Comparison of ENCODE assay signal across 10 cellular contexts in genomic region chr3:168213920-168214319, GRCh38.
A peak's percentile ranks its signal among the peaks of the same experiment; 100 is the strongest.
DNase-seq lines count a peak whose midpoint lies in the region; ATAC-seq and TF ChIP-seq lines count a peak whose summit lies in the region.
"Had no signal": no experiment of that assay in that cellular context is flagged by ENCODE, and none has a peak within 500 bp of the region (broad histone marks: within the 10 kb centered on the region; RNA-seq: fewer than 3 reads in every experiment).

No MANE protein-coding gene starts in this region.

- no peak overlapping the region for H3K4me3 ChIP-seq in foreskin fibroblast (ENCODE audit: low read depth in 1 of 2, low read length in 2 of 2)
- H3K4me3 ChIP-seq: thoracic aorta had no signal

- H3K9me3 Mint-ChIP-seq in effector memory CD8-positive, alpha-beta T cell = no peaks in the 10 kb centered on the region

- DNase-seq in effector memory CD8-positive, alpha-beta T cell = no peak
- no peak for DNase-seq in foreskin fibroblast
- no peak for DNase-seq in DMS 273 treated with DMSO at 0.1 percent for 48 hours (lab: John Stamatoyannopoulos, UW)
- no peak for DNase-seq in medulla oblongata (ENCODE audit: extremely low spot score)
- DNase-seq in NCI-H2196 treated with DMSO at 0.1 percent for 48 hours (lab: John Stamatoyannopoulos, UW; ENCODE audit: unreplicated experiment) = no peak
- DNase-seq: NCI-H748 treated with DMSO at 0.1 percent for 48 hours had no signal

- ATAC-seq in GM18508 (IDR thresholded peaks at IDR 0.05; ENCODE audit: insufficient read depth, unreplicated experiment) = peak; percentile 91
- peak; percentile 94 for ATAC-seq in GM21515 (IDR thresholded peaks at IDR 0.05; ENCODE audit: unreplicated experiment)
- ATAC-seq in HG03354 (IDR thresholded peaks at IDR 0.05; ENCODE audit: poor library complexity, severe bottlenecking, unreplicated experiment) = peak; percentile 86
- ATAC-seq in effector memory CD8-positive, alpha-beta T cell (replicated peaks) = peak; percentile 47

- no peaks in the 10 kb centered on the region for H3K27me3 Mint-ChIP-seq in effector memory CD8-positive, alpha-beta T cell

- peaks cover 2% of the 10 kb centered on the region for H3K36me3 Mint-ChIP-seq in effector memory CD8-positive, alpha-beta T cell (ENCODE audit: insufficient read depth)

- peak overlapping the region; percentile 36 to 83 for H3K27ac Mint-ChIP-seq in effector memory CD8-positive, alpha-beta T cell

- no peak for TF ChIP-seq CTCF in foreskin fibroblast (IDR thresholded peaks at IDR 0.05; ENCODE audit: low read depth, low read length)

- peaks cover 8 to 9% of the 10 kb centered on the region in 2 donors for H3K4me1 Mint-ChIP-seq in effector memory CD8-positive, alpha-beta T cell (ENCODE audit: low read depth in 2 of 2)

- peak overlapping the region; percentile 36 to 69 for H3K4me3 Mint-ChIP-seq in effector memory CD8-positive, alpha-beta T cell
